25 cellular contexts compared by ENCODE assay signal in genomic region chr18:9275890-9276289, GRCh38.
"Had no signal": no experiment of that assay in that cellular context is flagged by ENCODE, and none has a peak within 500 bp of the region (broad histone marks: within the 10 kb centered on the region; RNA-seq: fewer than 3 reads in every experiment).

No MANE protein-coding gene starts in this region.

- H3K27ac Mint-ChIP-seq: nephron progenitor cell; stimulated activated memory B cell treated with anti-CD40 and anti-IgM and Interleukin-4, amounts not matched to agents 10 μg/mL and 1 μg/mL and 100 μg/mL, for 72 hours had no signal

- H3K4me3 ChIP-seq: esophagus squamous epithelium, heart right ventricle, lower lobe of right lung, psoas muscle, sigmoid colon, testis, tibial artery, upper lobe of left lung had no signal

- H3K4me1 ChIP-seq: heart right ventricle, lower lobe of right lung, psoas muscle, sigmoid colon, testis, tibial artery, upper lobe of left lung had no signal

- DNase-seq: cortex of kidney; effector memory CD8-positive, alpha-beta T cell; erythroblast; esophagus squamous epithelium; foreskin melanocyte; glutamatergic neuron; heart right ventricle; hippocampal formation; left cardiac atrium; left ventricle myocardium superior; lower lobe of right lung; naive B cell; nephron progenitor cell; nucleus accumbens; psoas muscle; right cardiac atrium; sigmoid colon; stimulated activated CD4-positive, alpha-beta T cell treated with anti-CD3 and anti-CD28 coated beads, Interleukin-2, amount 100 ng/mL, for 24 hours; stimulated activated CD4-positive, alpha-beta T cell treated with anti-CD3 and anti-CD28 coated beads, Interleukin-4, amount 100 ng/mL, for 24 hours; stimulated activated naive CD8-positive, alpha-beta T cell treated with anti-CD3 and anti-CD28 coated beads, Interleukin-15, Interleukin-2, amounts not matched to agents 100 U/mL and 50 U/mL, for 24 hours; substantia nigra; testis; tibial artery; upper lobe of left lung had no signal

- H3K27ac ChIP-seq: heart right ventricle, lower lobe of right lung, psoas muscle, sigmoid colon, testis, tibial artery, upper lobe of left lung had no signal

- ATAC-seq: effector memory CD8-positive, alpha-beta T cell; heart right ventricle; left cardiac atrium; left ventricle myocardium superior; lower lobe of right lung; psoas muscle; right cardiac atrium; stimulated activated memory B cell treated with anti-CD40 and anti-IgM and Interleukin-4, amounts not matched to agents 10 μg/mL and 1 μg/mL and 100 μg/mL, for 72 hours; stimulated activated naive CD8-positive, alpha-beta T cell treated with anti-CD3 and anti-CD28 coated beads, Interleukin-15, Interleukin-2, amounts not matched to agents 100 U/mL and 50 U/mL, for 24 hours had no signal

- H3K9me3 ChIP-seq: esophagus squamous epithelium, heart right ventricle, lower lobe of right lung, psoas muscle, sigmoid colon, testis, tibial artery, upper lobe of left lung had no signal

- H3K27me3 Mint-ChIP-seq: effector memory CD8-positive, alpha-beta T cell; naive B cell; stimulated activated memory B cell treated with anti-CD40 and anti-IgM and Interleukin-4, amounts not matched to agents 10 μg/mL and 1 μg/mL and 100 μg/mL, for 72 hours had no signal

- H3K4me1 Mint-ChIP-seq: naive B cell; stimulated activated memory B cell treated with anti-CD40 and anti-IgM and Interleukin-4, amounts not matched to agents 10 μg/mL and 1 μg/mL and 100 μg/mL, for 72 hours had no signal

- H3K9me3 Mint-ChIP-seq: effector memory CD8-positive, alpha-beta T cell; naive B cell; stimulated activated memory B cell treated with anti-CD40 and anti-IgM and Interleukin-4, amounts not matched to agents 10 μg/mL and 1 μg/mL and 100 μg/mL, for 72 hours had no signal

- H3K27me3 ChIP-seq: esophagus squamous epithelium, heart right ventricle, sigmoid colon, testis, tibial artery, upper lobe of left lung had no signal

- H3K4me3 Mint-ChIP-seq: effector memory CD8-positive, alpha-beta T cell; naive B cell; nephron progenitor cell; stimulated activated memory B cell treated with anti-CD40 and anti-IgM and Interleukin-4, amounts not matched to agents 10 μg/mL and 1 μg/mL and 100 μg/mL, for 72 hours had no signal
